ENCODE assay signal across 1 cellular context in the genomic region with DNA sequence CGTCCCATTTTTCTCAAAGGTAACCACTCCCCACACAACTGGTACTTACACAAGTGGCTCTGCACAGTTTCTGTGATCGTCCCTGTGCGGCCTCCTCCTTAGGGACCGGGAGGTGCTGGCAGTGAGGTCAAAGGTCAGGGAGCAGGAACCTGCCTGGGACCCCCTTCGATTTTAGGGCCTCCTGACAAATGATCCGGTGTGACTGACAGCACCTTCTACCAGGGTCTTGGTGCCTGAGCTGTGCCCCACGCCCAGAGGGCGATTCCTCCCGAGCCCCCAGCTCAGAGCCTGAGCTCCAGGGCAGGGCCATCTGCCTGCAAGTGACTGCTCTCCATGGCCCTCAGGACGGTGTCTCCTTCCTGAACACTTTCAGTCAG.
TF ChIP-seq lines count a peak whose summit lies in the region.

No MANE protein-coding gene starts in this region.

TF ChIP-seq in IMR-90, 13 proteins besides CTCF, POLR2A, EP300 and RAD21:
- TF ChIP-seq MAZ (IDR thresholded peaks at IDR 0.05; ENCODE audit: borderline replicate concordance, low read depth, low read length) (no peak), CEBPB (IDR thresholded peaks at IDR 0.05; ENCODE audit: low read depth, low read length) (no peak), RCOR1 (IDR thresholded peaks at IDR 0.05; ENCODE audit: insufficient replicate concordance, low read length) (no peak), MAFK (IDR thresholded peaks at IDR 0.05; ENCODE audit: low read depth, low read length) (no peak), CHD1 (IDR thresholded peaks at IDR 0.05; ENCODE audit: low read depth, low read length) (no peak), BHLHE40 (IDR thresholded peaks at IDR 0.05; ENCODE audit: low read depth, low read length) (no peak), MXI1 (IDR thresholded peaks at IDR 0.05; ENCODE audit: borderline replicate concordance, low read depth, low read length) (no peak), FOS (IDR thresholded peaks at IDR 0.05; ENCODE audit: low read depth, low read length) (no peak), RFX5 (IDR thresholded peaks at IDR 0.05; ENCODE audit: low read depth, low read length) (no peak), SMC3 (IDR thresholded peaks at IDR 0.05; ENCODE audit: low read depth, low read length) (no peak), NFE2L2 (IDR thresholded peaks at IDR 0.05; ENCODE audit: low read depth, low read length) (no peak)
- TF ChIP-seq, protein P1, sequence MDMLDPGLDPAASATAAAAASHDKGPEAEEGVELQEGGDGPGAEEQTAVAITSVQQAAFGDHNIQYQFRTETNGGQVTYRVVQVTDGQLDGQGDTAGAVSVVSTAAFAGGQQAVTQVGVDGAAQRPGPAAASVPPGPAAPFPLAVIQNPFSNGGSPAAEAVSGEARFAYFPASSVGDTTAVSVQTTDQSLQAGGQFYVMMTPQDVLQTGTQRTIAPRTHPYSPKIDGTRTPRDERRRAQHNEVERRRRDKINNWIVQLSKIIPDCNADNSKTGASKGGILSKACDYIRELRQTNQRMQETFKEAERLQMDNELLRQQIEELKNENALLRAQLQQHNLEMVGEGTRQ (IDR thresholded peaks at IDR 0.05; ENCODE audit: low read depth, low read length) = no peak
- TF ChIP-seq, protein P2, sequence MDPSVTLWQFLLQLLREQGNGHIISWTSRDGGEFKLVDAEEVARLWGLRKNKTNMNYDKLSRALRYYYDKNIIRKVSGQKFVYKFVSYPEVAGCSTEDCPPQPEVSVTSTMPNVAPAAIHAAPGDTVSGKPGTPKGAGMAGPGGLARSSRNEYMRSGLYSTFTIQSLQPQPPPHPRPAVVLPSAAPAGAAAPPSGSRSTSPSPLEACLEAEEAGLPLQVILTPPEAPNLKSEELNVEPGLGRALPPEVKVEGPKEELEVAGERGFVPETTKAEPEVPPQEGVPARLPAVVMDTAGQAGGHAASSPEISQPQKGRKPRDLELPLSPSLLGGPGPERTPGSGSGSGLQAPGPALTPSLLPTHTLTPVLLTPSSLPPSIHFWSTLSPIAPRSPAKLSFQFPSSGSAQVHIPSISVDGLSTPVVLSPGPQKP (IDR thresholded peaks at IDR 0.05; ENCODE audit: borderline replicate concordance, low read depth, low read length) = no peak
